ENCODE assay signal across 20 cellular contexts in genomic region chr11:119687220-119688046, GRCh38. TPM values are rescaled to one million over a fixed set of nuclear protein-coding genes. Genes with fewer than 3 reads are reported as not detected.
A peak's percentile ranks its signal among the peaks of the same experiment; 100 is the strongest.
DNase-seq lines count a peak whose midpoint lies in the region; ATAC-seq, FAIRE-seq and TF ChIP-seq lines count a peak whose summit lies in the region.
"Had no signal": no experiment of that assay in that cellular context is flagged by ENCODE, and none has a peak within 500 bp of the region (broad histone marks: within the 10 kb centered on the region; RNA-seq: fewer than 3 reads in every experiment).

No MANE protein-coding gene starts in this region.

- no peak for ATAC-seq in RWPE2 (ENCODE audit: low read depth)
- ATAC-seq in stimulated activated effector memory CD8-positive, alpha-beta T cell treated with anti-CD3 and anti-CD28 coated beads, Interleukin-12 subunit alpha, Interleukin-12 subunit beta, amount 100 ng/mL, for 72 hours = no peak
- no peak for ATAC-seq in SK-N-SH treated with all-trans-retinoic acid at 6 μM for 48 hours
- ATAC-seq in stimulated activated naive B cell treated with anti-CD40 and anti-IgM and Interleukin-4, amounts not matched to agents 10 μg/mL and 1 μg/mL and 100 μg/mL, for 72 hours (replicated peaks) = no peak

- peak; percentile 59 for DNase-seq in NCI-H1092 (lab: John Stamatoyannopoulos, UW)
- DNase-seq in RWPE2 (ENCODE audit: low spot score) = no peak
- DNase-seq in keratinocyte (ENCODE audit: low read depth, low spot score) = no peak
- no peak for DNase-seq in stimulated activated effector memory CD8-positive, alpha-beta T cell treated with anti-CD3 and anti-CD28 coated beads, Interleukin-12 subunit alpha, Interleukin-12 subunit beta, amount 100 ng/mL, for 72 hours (ENCODE audit: low spot score in 2 of 2)
- DNase-seq in AG20443 (ENCODE audit: low spot score) = no peak
- DNase-seq in frontal cortex (ENCODE audit: low spot score in 2 of 2) = no peak
- no peak for DNase-seq in stimulated activated naive B cell treated with anti-CD40 and anti-IgM and Interleukin-4, amounts not matched to agents 10 μg/mL and 1 μg/mL and 100 μg/mL, for 72 hours
- DNase-seq: activated CD8-positive, alpha-beta memory T cell treated with anti-CD3 and anti-CD28 coated beads for 24 hours; activated naive CD4-positive, alpha-beta T cell; activated T-cell treated with anti-CD3 and anti-CD28 coated beads, Interleukin-2, amount 50 U/mL, for 24 hours; CD4-positive, alpha-beta T cell; GOT3; MG63; NCI-H146; NCI-H2171; NCI-H524; spleen; stimulated activated CD4-positive, alpha-beta T cell treated with anti-CD3 and anti-CD28 coated beads, Interleukin-4, amount 100 ng/mL, for 24 hours had no signal

- H3K27me3 Mint-ChIP-seq in stimulated activated naive B cell treated with anti-CD40 and anti-IgM and Interleukin-4, amounts not matched to agents 10 μg/mL and 1 μg/mL and 100 μg/mL, for 72 hours = peaks cover 0 to 4% of the 10 kb centered on the region in 2 donors
- H3K27me3 Mint-ChIP-seq: activated T-cell treated with anti-CD3 and anti-CD28 coated beads, Interleukin-2, amount 50 U/mL, for 24 hours; CD4-positive, alpha-beta T cell had no signal

- H3K9me3 ChIP-seq in RWPE2 (ENCODE audit: severe bottlenecking) = no peaks in the 10 kb centered on the region
- no peaks in the 10 kb centered on the region for H3K9me3 ChIP-seq in keratinocyte (ENCODE audit: control insufficient read depth, low read depth, low read length)
- H3K9me3 ChIP-seq: MG63, spleen had no signal

- H3K27ac ChIP-seq in RWPE2 (ENCODE audit: poor library complexity, severe bottlenecking) (peak overlapping the region; percentile 95), keratinocyte (ENCODE audit: control insufficient read depth, insufficient read depth, low read length) (peak overlapping the region; percentile 44)

- peaks cover 6% of the 10 kb centered on the region for H3K36me3 Mint-ChIP-seq in stimulated activated effector memory CD8-positive, alpha-beta T cell treated with anti-CD3 and anti-CD28 coated beads, Interleukin-12 subunit alpha, Interleukin-12 subunit beta, amount 100 ng/mL, for 72 hours
- no peaks in the 10 kb centered on the region for H3K36me3 Mint-ChIP-seq in stimulated activated naive B cell treated with anti-CD40 and anti-IgM and Interleukin-4, amounts not matched to agents 10 μg/mL and 1 μg/mL and 100 μg/mL, for 72 hours

- H3K4me1 Mint-ChIP-seq in stimulated activated effector memory CD8-positive, alpha-beta T cell treated with anti-CD3 and anti-CD28 coated beads, Interleukin-12 subunit alpha, Interleukin-12 subunit beta, amount 100 ng/mL, for 72 hours = peaks cover 77% of the 10 kb centered on the region
- peaks cover 0 to 12% of the 10 kb centered on the region in 2 donors for H3K4me1 Mint-ChIP-seq in stimulated activated naive B cell treated with anti-CD40 and anti-IgM and Interleukin-4, amounts not matched to agents 10 μg/mL and 1 μg/mL and 100 μg/mL, for 72 hours

- no peak overlapping the region for H3K4me3 Mint-ChIP-seq in stimulated activated effector memory CD8-positive, alpha-beta T cell treated with anti-CD3 and anti-CD28 coated beads, Interleukin-12 subunit alpha, Interleukin-12 subunit beta, amount 100 ng/mL, for 72 hours
- H3K4me3 Mint-ChIP-seq in stimulated activated naive B cell treated with anti-CD40 and anti-IgM and Interleukin-4, amounts not matched to agents 10 μg/mL and 1 μg/mL and 100 μg/mL, for 72 hours = no peak overlapping the region
- H3K4me3 Mint-ChIP-seq: activated T-cell treated with anti-CD3 and anti-CD28 coated beads, Interleukin-2, amount 50 U/mL, for 24 hours; CD4-positive, alpha-beta T cell had no signal

- dilution Hi-C loops in keratinocyte (cut with MboI; ENCODE audit: extremely low pct_ligation_motif_present, low sequenced_read_pairs) = no loop called here

- H3K36me3 ChIP-seq in RWPE2 (ENCODE audit: low read depth) (0 out of 2 replicates have a peak, but pooled peaks cover 3% of the 10 kb centered on the region), keratinocyte (ENCODE audit: control insufficient read depth in 2 of 2, extremely low read depth in 1 of 2, insufficient read depth in 2 of 2, low read length in 2 of 2) (peaks cover 1 to 5% of the 10 kb centered on the region in 2 experiments)
- H3K36me3 ChIP-seq: MG63, spleen had no signal

- peak overlapping the region; percentile 48 for H3K27ac Mint-ChIP-seq in stimulated activated effector memory CD8-positive, alpha-beta T cell treated with anti-CD3 and anti-CD28 coated beads, Interleukin-12 subunit alpha, Interleukin-12 subunit beta, amount 100 ng/mL, for 72 hours
- no peak overlapping the region for H3K27ac Mint-ChIP-seq in stimulated activated naive B cell treated with anti-CD40 and anti-IgM and Interleukin-4, amounts not matched to agents 10 μg/mL and 1 μg/mL and 100 μg/mL, for 72 hours
- H3K27ac Mint-ChIP-seq: activated T-cell treated with anti-CD3 and anti-CD28 coated beads, Interleukin-2, amount 50 U/mL, for 24 hours; CD4-positive, alpha-beta T cell had no signal

- peaks cover 70% of the 10 kb centered on the region for H3K79me2 ChIP-seq in keratinocyte (ENCODE audit: control insufficient read depth, insufficient read depth, low read length)

- H3K4me3 ChIP-seq in RWPE2 (ENCODE audit: severe bottlenecking) (no peak overlapping the region), keratinocyte (ENCODE audit: control insufficient read depth in 2 of 3, extremely low read depth in 1 of 3, insufficient read depth in 2 of 3, low read depth in 1 of 3, low read length in 3 of 3) (no peak overlapping the region)
- H3K4me3 ChIP-seq: MG63, spleen had no signal

- TF ChIP-seq CTCF in RWPE2 (IDR thresholded peaks at IDR 0.05; ENCODE audit: poor library complexity, severe bottlenecking) (no peak), keratinocyte (optimal IDR thresholded peaks at IDR 0.05 in 1 of 3, IDR thresholded peaks at IDR 0.05 in 1 of 3, conservative IDR thresholded peaks at IDR 0.05 in 1 of 3; ENCODE audit: extremely low read depth in 1 of 3, insufficient read depth in 2 of 3, low read length in 3 of 3) (no peak)

- no peaks in the 10 kb centered on the region for H3K27me3 ChIP-seq in RWPE2 (ENCODE audit: insufficient read depth, poor library complexity, severe bottlenecking)
- H3K27me3 ChIP-seq in keratinocyte (ENCODE audit: control insufficient read depth, extremely low read depth, insufficient read depth, low read length) = no peaks in the 10 kb centered on the region
- H3K27me3 ChIP-seq: MG63, spleen had no signal

- H2AFZ ChIP-seq in keratinocyte (ENCODE audit: control insufficient read depth, low read length) = no peak overlapping the region

- H3K4me1 ChIP-seq in RWPE2 (ENCODE audit: insufficient read depth, poor library complexity, severe bottlenecking) (peaks cover 88% of the 10 kb centered on the region), keratinocyte (ENCODE audit: control insufficient read depth, extremely low read depth, insufficient read depth, low read length) (peaks cover 91% of the 10 kb centered on the region)

- peak overlapping the region; percentile 60 for H3K4me2 ChIP-seq in keratinocyte (ENCODE audit: control insufficient read depth, extremely low read depth, insufficient read depth, low read depth, low read length)

- H4K20me1 ChIP-seq in keratinocyte (ENCODE audit: control insufficient read depth, extremely low read depth, insufficient read depth, low read length) = no peaks in the 10 kb centered on the region

- FAIRE-seq in keratinocyte (lab: Jason Lieb, UNC) (no peak), frontal cortex (lab: Jason Lieb, UNC) (no peak)
- FAIRE-seq: bronchial epithelial cell had no signal

- H3K9ac ChIP-seq in keratinocyte (ENCODE audit: control insufficient read depth, extremely low read depth, insufficient read depth, low read length) = peak overlapping the region; percentile 39

- H3K9me3 Mint-ChIP-seq in stimulated activated effector memory CD8-positive, alpha-beta T cell treated with anti-CD3 and anti-CD28 coated beads, Interleukin-12 subunit alpha, Interleukin-12 subunit beta, amount 100 ng/mL, for 72 hours = no peaks in the 10 kb centered on the region
- H3K9me3 Mint-ChIP-seq in stimulated activated naive B cell treated with anti-CD40 and anti-IgM and Interleukin-4, amounts not matched to agents 10 μg/mL and 1 μg/mL and 100 μg/mL, for 72 hours = no peaks in the 10 kb centered on the region
- H3K9me3 Mint-ChIP-seq: activated T-cell treated with anti-CD3 and anti-CD28 coated beads, Interleukin-2, amount 50 U/mL, for 24 hours; CD4-positive, alpha-beta T cell had no signal

- peaks cover 2% of the 10 kb centered on the region for H3K9me1 ChIP-seq in keratinocyte (ENCODE audit: control insufficient read depth, extremely low read depth, insufficient read depth, low read length)

TF ChIP-seq in SK-N-SH treated with all-trans-retinoic acid at 6 μM for 48 hours, 23 proteins besides CTCF, POLR2A, EP300 and RAD21 (continues in another document):
- TF ChIP-seq ZC3H10 (CRISPR knock-in tag; IDR thresholded peaks at IDR 0.05) (no peak), TSHZ2 (CRISPR knock-in tag; IDR thresholded peaks at IDR 0.05) (no peak)

RNA-seq across cellular contexts. Expression of gene NECTIN1, which starts 41.6 kb away (rescaled TPM):
- 37.5 to 51.8 TPM (median 39.7 TPM) in 3 replicates for polyA plus RNA-seq in keratinocyte
- 15.4 TPM for polyA plus RNA-seq in keratinocyte (2011; ENCODE audit: low read depth)
- polyA plus RNA-seq in keratinocyte (2011; cell fraction: cytosol; rRNA removed) = 32.7 and 39.4 TPM in 2 replicates
- polyA plus RNA-seq in keratinocyte (2011; cell fraction: nucleus; rRNA removed) = 115 and 134 TPM in 2 replicates
- 67.3 and 67.5 TPM in 2 replicates for polyA plus RNA-seq in keratinocyte (2012; ENCODE audit: low replicate concordance)
- 111 to 317 TPM (median 149 TPM) in 3 replicates for polyA minus RNA-seq in keratinocyte
- polyA minus RNA-seq in keratinocyte (2011; cell fraction: cytosol; rRNA and poly(A)+ RNA removed) = 75.8 TPM
- 116 and 161 TPM in 2 replicates for polyA minus RNA-seq in keratinocyte (2011; cell fraction: nucleus; rRNA and poly(A)+ RNA removed)
- 10.2 TPM for total RNA-seq in frontal cortex
